8 cellular contexts compared by ENCODE assay signal in genomic region chr2:172555522-172556283, GRCh38. TPM values are rescaled to one million over a fixed set of nuclear protein-coding genes. Genes with fewer than 3 reads are reported as not detected.
DNase-seq lines count a peak whose midpoint lies in the region; ATAC-seq and TF ChIP-seq lines count a peak whose summit lies in the region.

Gene PDK1 (plus strand): TSS chr2:172556090. CDS start chr2:172556151, 61 bp downstream.

- TF ChIP-seq CTCF in LNCaP clone FGC (IDR thresholded peaks at IDR 0.05; ENCODE audit: control insufficient read depth, extremely low read depth, insufficient read depth) = no peak
- TF ChIP-seq CTCF in fibroblast of pulmonary artery (IDR thresholded peaks at IDR 0.05; ENCODE audit: low read length, missing control alignments) = no peak
- no peak for TF ChIP-seq CTCF in nephron progenitor cell (IDR thresholded peaks at IDR 0.05)

- peak; percentile 93 for TF ChIP-seq POLR2A in Raji (IDR thresholded peaks at IDR 0.05; ENCODE audit: insufficient read depth, low read depth, low read length)

- peaks cover 5% of the 10 kb centered on the region for H3K36me3 Mint-ChIP-seq in nephron progenitor cell (ENCODE audit: low read depth)

- H3K4me1 Mint-ChIP-seq in nephron progenitor cell = peaks cover 54% of the 10 kb centered on the region
- H3K4me1 Mint-ChIP-seq in stimulated activated naive CD8-positive, alpha-beta T cell treated with anti-CD3 and anti-CD28 coated beads, Interleukin-15, amount 100 ng/mL, for 72 hours = peaks cover 59% of the 10 kb centered on the region

- DNase-seq in EL (peak; percentile 94), H4 (ENCODE audit: low spot score) (peak; percentile 76), LNCaP clone FGC (ENCODE audit: low read depth) (peak; percentile 64), fibroblast of pulmonary artery (ENCODE audit: low read depth) (peak; percentile 95), nephron progenitor cell (peak; percentile 90)
- DNase-seq in activated T-helper 9 cell treated with anti-CD3 and anti-CD28 coated beads, Interleukin-2, amount 50 U/mL, for 16 hours (ENCODE audit: low read depth) = peak; percentile 88
- peak; percentile 93 to 94 for DNase-seq in stimulated activated naive CD8-positive, alpha-beta T cell treated with anti-CD3 and anti-CD28 coated beads, Interleukin-15, amount 100 ng/mL, for 72 hours

- peak within 1 kb of the TSS; percentile 67 for H3K4me3 ChIP-seq in LNCaP clone FGC (ENCODE audit: low read depth, low read length)
- H3K4me3 ChIP-seq in fibroblast of pulmonary artery (replicated peaks; ENCODE audit: low read depth, low read length) = peak within 1 kb of the TSS; percentile 82

- H3K4me3 Mint-ChIP-seq in nephron progenitor cell = peak within 1 kb of the TSS; percentile 95
- H3K4me3 Mint-ChIP-seq in stimulated activated naive CD8-positive, alpha-beta T cell treated with anti-CD3 and anti-CD28 coated beads, Interleukin-15, amount 100 ng/mL, for 72 hours = peak within 1 kb of the TSS; percentile 95 to 97

- peaks cover 4% of the 10 kb centered on the region for H3K9me3 Mint-ChIP-seq in nephron progenitor cell
- no peaks in the 10 kb centered on the region for H3K9me3 Mint-ChIP-seq in stimulated activated naive CD8-positive, alpha-beta T cell treated with anti-CD3 and anti-CD28 coated beads, Interleukin-15, amount 100 ng/mL, for 72 hours

- ATAC-seq in stimulated activated naive CD8-positive, alpha-beta T cell treated with anti-CD3 and anti-CD28 coated beads, Interleukin-15, amount 100 ng/mL, for 72 hours = peak; percentile 95

- H3K27ac Mint-ChIP-seq in nephron progenitor cell = peak within 1 kb of the TSS; percentile 99
- H3K27ac Mint-ChIP-seq in stimulated activated naive CD8-positive, alpha-beta T cell treated with anti-CD3 and anti-CD28 coated beads, Interleukin-15, amount 100 ng/mL, for 72 hours = peak within 1 kb of the TSS; percentile 97 to 99

- no peaks in the 10 kb centered on the region for H3K27me3 Mint-ChIP-seq in nephron progenitor cell (ENCODE audit: low read depth, poor library complexity)
- H3K27me3 Mint-ChIP-seq in stimulated activated naive CD8-positive, alpha-beta T cell treated with anti-CD3 and anti-CD28 coated beads, Interleukin-15, amount 100 ng/mL, for 72 hours = peaks cover 9% of the 10 kb centered on the region

RNA-seq across cellular contexts. Expression of gene PDK1, which starts in this region (rescaled TPM):
- total RNA-seq in H4 (2014; rRNA removed; shearing (Covaris generic)) = 8.9 and 9.1 TPM in 2 replicates

Comparison
In these comparisons a context has a peak if more than half of its experiments do, and no peak if none do; other contexts are left out.
1. Peak in every context shown above with its lines: DNase-seq, ATAC-seq and H3K4me3 ChIP-seq.